ENCODE assay signal across 8 cellular contexts in the genomic region with DNA sequence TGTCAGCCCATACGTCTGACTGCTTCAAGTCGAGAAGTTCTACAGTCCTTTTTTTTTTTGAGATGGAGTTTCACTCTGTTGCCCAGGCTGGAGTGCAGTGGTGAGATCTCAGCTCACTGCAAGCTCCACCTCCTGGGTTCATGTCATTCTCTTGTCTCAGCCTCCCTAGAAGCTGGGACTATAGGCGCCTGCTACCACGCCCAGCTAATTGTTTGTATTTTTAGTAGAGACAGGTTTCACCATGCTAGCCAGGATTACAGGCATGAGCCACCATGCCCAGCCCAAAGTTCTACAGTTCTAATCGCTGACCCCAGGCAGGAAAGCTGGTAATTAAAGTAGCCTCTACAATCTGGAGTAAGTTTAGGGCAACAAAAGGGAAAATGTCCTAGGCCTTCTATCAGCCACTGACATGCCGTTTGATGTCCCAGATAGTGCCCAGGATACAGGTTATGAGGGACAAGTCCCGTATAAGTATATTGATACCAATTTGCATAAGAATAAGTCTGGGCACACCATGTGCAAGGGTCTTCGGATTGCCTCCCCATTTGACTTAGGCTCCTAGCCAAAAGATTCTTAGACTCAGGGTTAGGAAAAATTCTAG.
DNase-seq lines count a peak whose midpoint lies in the region; ATAC-seq, FAIRE-seq and TF ChIP-seq lines count a peak whose summit lies in the region.

No MANE protein-coding gene starts in this region.

- peak overlapping the region; percentile 57; the same call in 1 of the 2 replicates for H3K27ac ChIP-seq in SJSA1
- H3K27ac ChIP-seq in esophagus muscularis mucosa (replicated peaks in 1 of 4): peak overlapping the region in 3 of 4 donors; percentile 23 to 46 (median 25)

- intact Hi-C loops in esophagus muscularis mucosa (cut with DNase I): no loop called here

- TF ChIP-seq CTCF in esophagus muscularis mucosa (IDR thresholded peaks at IDR 0.05) (no peak), GM13977 (IDR thresholded peaks at IDR 0.05; ENCODE audit: extremely low read depth, insufficient read depth, missing control alignments) (no peak)

- ATAC-seq in GM19023 (IDR thresholded peaks at IDR 0.05; ENCODE audit: unreplicated experiment): peak; percentile 37
- peak; percentile 32 for ATAC-seq in HG03280 (IDR thresholded peaks at IDR 0.05; ENCODE audit: unreplicated experiment)

- no peak for TF ChIP-seq POLR2A in esophagus muscularis mucosa (IDR thresholded peaks at IDR 0.05; ENCODE audit: low read depth)

- DNase-seq in ACHN: peak; percentile 43
- DNase-seq in SJSA1 (ENCODE audit: low read depth in 1 of 2, low spot score in 2 of 2): no peak
- peak; percentile 55 for DNase-seq in esophagus muscularis mucosa (ENCODE audit: extremely low spot score)
- DNase-seq in GM19239 (ENCODE audit: insufficient read length, low spot score): no peak
- no peak for DNase-seq in GM13977 (ENCODE audit: low spot score)
- no peak for DNase-seq in NCI-H146 (lab: John Stamatoyannopoulos, UW)

- H3K36me3 ChIP-seq in SJSA1 (no peaks in the 10 kb centered on the region), esophagus muscularis mucosa (no peaks in the 10 kb centered on the region)

- no peaks in the 10 kb centered on the region; the same call in 1 of the 2 replicates for H3K9me3 ChIP-seq in SJSA1 (replicated peaks)
- no peaks in the 10 kb centered on the region for H3K9me3 ChIP-seq in esophagus muscularis mucosa

- TF ChIP-seq EP300 in esophagus muscularis mucosa (IDR thresholded peaks at IDR 0.05): no peak

- peak overlapping the region; percentile 40 for H3K4me3 ChIP-seq in SJSA1
- H3K4me3 ChIP-seq in esophagus muscularis mucosa: peak overlapping the region; percentile 42 to 53 (median 46)

- in situ Hi-C loops in ACHN (cut with HindIII; ENCODE audit: low pct_ligation_motif_present, low pct_unique_long_range_greater_than_20kb, low sequenced_read_pairs): no loop called here
- in situ Hi-C loops in GM13977 (cut with MboI; ENCODE audit: low pct_unique_long_range_greater_than_20kb, low sequenced_read_pairs, unreplicated experiment): no loop called here

- H3K27me3 ChIP-seq in SJSA1 (replicated peaks) (no peaks in the 10 kb centered on the region), esophagus muscularis mucosa (no peaks in the 10 kb centered on the region)

- H3K4me1 ChIP-seq in SJSA1 (replicated peaks): peaks cover 12% of the 10 kb centered on the region
- no peaks in the 10 kb centered on the region for H3K4me1 ChIP-seq in esophagus muscularis mucosa

- no peak for FAIRE-seq in GM19239 (lab: Jason Lieb, UNC)

- 82% methylated on average over 8 of the region's 8 CpGs for WGBS in esophagus muscularis mucosa

Comparison
In these comparisons a context has a peak if more than half of its experiments do, and no peak if none do; other contexts are left out.
1. DNase-seq: peak in ACHN (single experiment) and esophagus muscularis mucosa (single experiment); none in SJSA1 (0 of 2), GM19239 (single experiment), GM13977 (single experiment) and NCI-H146 (single experiment).